9 cellular contexts compared by ENCODE assay signal in genomic region chr14:105032421-105033036, GRCh38. TPM values are rescaled to one million over a fixed set of nuclear protein-coding genes. Genes with fewer than 3 reads are reported as not detected.
DNase-seq lines count a peak whose midpoint lies in the region; ATAC-seq and TF ChIP-seq lines count a peak whose summit lies in the region.
"Not testable (repeated sequence)": the region's sequence is repeated elsewhere in the genome, so short reads cannot be mapped to it uniquely, and the experiment has no call there.
"Had no signal": no experiment of that assay in that cellular context is flagged by ENCODE, and none has a peak within 500 bp of the region (broad histone marks: within the 10 kb centered on the region; RNA-seq: fewer than 3 reads in every experiment).

No MANE protein-coding gene starts in this region.

- H3K4me1 Mint-ChIP-seq in GM23338; activated naive CD8-positive, alpha-beta T cell treated with anti-CD3 and anti-CD28 coated beads, Interleukin-2, amount 10 ng/mL, durations not matched to agents 7 days and 5 days: not testable (repeated sequence)
- H3K4me1 Mint-ChIP-seq in effector memory CD8-positive, alpha-beta T cell (ENCODE audit: low read depth in 2 of 2): peaks cover 10 to 17% of the 10 kb centered on the region in 2 donors

- H3K9ac ChIP-seq in mucosa of rectum (ENCODE audit: low read depth in 1 of 2, low read length in 2 of 2) (peak overlapping the region in 1 of 2 donors; percentile 59), smooth muscle cell (ENCODE audit: low read depth) (peak overlapping the region; percentile 90)

- H3K4me3 Mint-ChIP-seq in GM23338: peak overlapping the region; percentile 76; the same call in 1 of the 3 replicates
- peak overlapping the region; percentile 72 for H3K4me3 Mint-ChIP-seq in activated naive CD8-positive, alpha-beta T cell treated with anti-CD3 and anti-CD28 coated beads, Interleukin-2, amount 10 ng/mL, durations not matched to agents 7 days and 5 days
- peak overlapping the region; percentile 89 to 90 for H3K4me3 Mint-ChIP-seq in effector memory CD8-positive, alpha-beta T cell

- POLR2A ChIA-PET in activated naive CD8-positive, alpha-beta T cell treated with anti-CD3 and anti-CD28 coated beads, Interleukin-2, amount 10 ng/mL, durations not matched to agents 7 days and 5 days (lab: Charles Lee): interaction anchor here (0.6 to 1.6 kb wide), 2 partner anchors 12 to 47 kb away, joined by 4 to 8 read pairs; partner anchors contain the start of genes CDCA4 and CLBA1

- H3K9me3 Mint-ChIP-seq in GM23338; activated naive CD8-positive, alpha-beta T cell treated with anti-CD3 and anti-CD28 coated beads, Interleukin-2, amount 10 ng/mL, durations not matched to agents 7 days and 5 days; effector memory CD8-positive, alpha-beta T cell: not testable (repeated sequence)

- not testable (repeated sequence) for H3K79me2 ChIP-seq in GM23338 (replicated peaks; ENCODE audit: insufficient read depth); smooth muscle cell (ENCODE audit: low read depth)

- H4K20me1 ChIP-seq in GM23338 (replicated peaks; ENCODE audit: insufficient read depth); smooth muscle cell (ENCODE audit: low read depth): not testable (repeated sequence)

- H3K9me2 ChIP-seq in GM23338 (ENCODE audit: insufficient read depth): not testable (repeated sequence)

- not testable (repeated sequence) for H3K27ac Mint-ChIP-seq in GM23338; activated naive CD8-positive, alpha-beta T cell treated with anti-CD3 and anti-CD28 coated beads, Interleukin-2, amount 10 ng/mL, durations not matched to agents 7 days and 5 days
- H3K27ac Mint-ChIP-seq in effector memory CD8-positive, alpha-beta T cell: peak overlapping the region; percentile 94 to 97

- peaks cover 47% of the 10 kb centered on the region for H3K27me3 ChIP-seq in GM23338 (ENCODE audit: insufficient read depth)
- not testable (repeated sequence) for H3K27me3 ChIP-seq in RWPE2 (ENCODE audit: insufficient read depth, poor library complexity, severe bottlenecking); right atrium auricular region; mucosa of rectum (ENCODE audit: control insufficient read depth in 2 of 2, insufficient read depth in 2 of 2, low read length in 2 of 2); smooth muscle cell (ENCODE audit: low read depth)

- not testable (repeated sequence) for H3K9me3 ChIP-seq in RWPE2 (ENCODE audit: severe bottlenecking); right atrium auricular region; mucosa of rectum (ENCODE audit: control insufficient read depth in 2 of 2, low read length in 2 of 2); smooth muscle cell (replicated peaks; ENCODE audit: low read depth)

- not testable (repeated sequence) for H3K36me3 ChIP-seq in GM23338 (ENCODE audit: insufficient read depth); RWPE2 (ENCODE audit: low read depth); right atrium auricular region; mucosa of rectum (ENCODE audit: control insufficient read depth in 2 of 2, insufficient read depth in 2 of 2, low read length in 2 of 2); smooth muscle cell (ENCODE audit: low read depth)

- H3K36me3 Mint-ChIP-seq in GM23338 (ENCODE audit: low read depth); activated naive CD8-positive, alpha-beta T cell treated with anti-CD3 and anti-CD28 coated beads, Interleukin-2, amount 10 ng/mL, durations not matched to agents 7 days and 5 days; effector memory CD8-positive, alpha-beta T cell (ENCODE audit: insufficient read depth): not testable (repeated sequence)

- peak overlapping the region; percentile 82 for H3K4me2 ChIP-seq in GM23338
- peak overlapping the region; percentile 80 for H3K4me2 ChIP-seq in smooth muscle cell

- ATAC-seq in GM23338; activated naive CD8-positive, alpha-beta T cell treated with anti-CD3 and anti-CD28 coated beads, Interleukin-2, amount 10 ng/mL, durations not matched to agents 7 days and 5 days (ENCODE audit: low read depth); effector memory CD8-positive, alpha-beta T cell (replicated peaks): not testable (repeated sequence)
- ATAC-seq in RWPE2 (ENCODE audit: low read depth): peak; percentile 44

- peak; percentile 64 for DNase-seq in A172 (ENCODE audit: low spot score)
- DNase-seq in GM23338 (ENCODE audit: low spot score); RWPE2 (ENCODE audit: low spot score); activated naive CD8-positive, alpha-beta T cell treated with anti-CD3 and anti-CD28 coated beads, Interleukin-2, amount 10 ng/mL, durations not matched to agents 7 days and 5 days; effector memory CD8-positive, alpha-beta T cell; right atrium auricular region (ENCODE audit: low spot score); smooth muscle cell (lab: John Stamatoyannopoulos, UW; ENCODE audit: unreplicated experiment): not testable (repeated sequence)

- H2AFZ ChIP-seq in GM23338 (peak overlapping the region; percentile 40; the same call in 1 of the 2 replicates), smooth muscle cell (ENCODE audit: low read depth) (peak overlapping the region; percentile 13)

- H3F3A ChIP-seq in GM23338 (replicated peaks; ENCODE audit: low read depth); smooth muscle cell (ENCODE audit: low read depth): not testable (repeated sequence)

- H3K4me1 ChIP-seq in GM23338 (ENCODE audit: insufficient read depth) (peaks cover 11% of the 10 kb centered on the region), RWPE2 (ENCODE audit: insufficient read depth, poor library complexity, severe bottlenecking) (peaks cover 30% of the 10 kb centered on the region)
- not testable (repeated sequence) for H3K4me1 ChIP-seq in right atrium auricular region; mucosa of rectum (ENCODE audit: control insufficient read depth in 2 of 2, insufficient read depth in 2 of 2, low read length in 2 of 2); smooth muscle cell (ENCODE audit: low read depth)

- 76% methylated on average over 8 of the region's 8 CpGs for WGBS in smooth muscle cell (ENCODE audit: low lambda C conversion rate)

- H3K27me3 Mint-ChIP-seq in GM23338 (ENCODE audit: insufficient read depth, low read depth, poor library complexity): peaks cover 30% of the 10 kb centered on the region
- H3K27me3 Mint-ChIP-seq in activated naive CD8-positive, alpha-beta T cell treated with anti-CD3 and anti-CD28 coated beads, Interleukin-2, amount 10 ng/mL, durations not matched to agents 7 days and 5 days; effector memory CD8-positive, alpha-beta T cell: not testable (repeated sequence)

- not testable (repeated sequence) for H3K27ac ChIP-seq in GM23338 (ENCODE audit: low read depth); right atrium auricular region
- H3K27ac ChIP-seq in RWPE2 (ENCODE audit: poor library complexity, severe bottlenecking) (peak overlapping the region; percentile 100), mucosa of rectum (ENCODE audit: low read depth in 2 of 2, low read length in 2 of 2) (peak overlapping the region; percentile 67 to 71), smooth muscle cell (ENCODE audit: low read depth) (peak overlapping the region; percentile 95)

- not testable (repeated sequence) for TF ChIP-seq CTCF in GM23338 (conservative IDR thresholded peaks at IDR 0.05; ENCODE audit: low read depth in 2 of 2); RWPE2 (IDR thresholded peaks at IDR 0.05; ENCODE audit: poor library complexity, severe bottlenecking); right atrium auricular region (IDR thresholded peaks at IDR 0.05); smooth muscle cell (IDR thresholded peaks at IDR 0.05; ENCODE audit: borderline replicate concordance, insufficient read depth, poor library complexity, severe bottlenecking)

- H3K4me3 ChIP-seq in GM23338 (peak overlapping the region; percentile 64), RWPE2 (ENCODE audit: severe bottlenecking) (peak overlapping the region; percentile 32), right atrium auricular region (peak overlapping the region; percentile 23 to 47), mucosa of rectum (ENCODE audit: low read length in 2 of 2) (peak overlapping the region; percentile 67 to 75), smooth muscle cell (peak overlapping the region; percentile 41)

RNA-seq across cellular contexts. Expression of gene CDCA4, which starts 11.6 kb away (rescaled TPM):
- 37.2 and 40.4 TPM in 2 replicates for total RNA-seq in A172 (2014; rRNA removed; shearing (Covaris generic))
- total RNA-seq in GM23338 (2014; rRNA removed; shearing (Covaris generic)): 62.4 and 70.7 TPM in 2 replicates
- 32.6 and 37.1 TPM in 2 replicates for polyA plus RNA-seq in GM23338 (2016; fragmentation: Nextera tagmentation; extraction: Ambion mirVana)
- total RNA-seq in activated naive CD8-positive, alpha-beta T cell treated with anti-CD3 and anti-CD28 coated beads, Interleukin-2, amount 10 ng/mL, durations not matched to agents 7 days and 5 days: 10 to 100 TPM; 51.7 to 53.3 TPM
- total RNA-seq in right atrium auricular region: 1 to 10 TPM; 3.3 to 5.1 TPM
- 15.1 and 16.4 TPM in 2 replicates for total RNA-seq in smooth muscle cell
- 19.8 and 23.5 TPM in 2 replicates for polyA plus RNA-seq in smooth muscle cell

RNA-seq across cellular contexts. Expression of gene GPR132, which starts 32.7 kb away (rescaled TPM):
- 0.19 TPM in 1 of 2 replicates, not detected in the other for total RNA-seq in A172 (2014; rRNA removed; shearing (Covaris generic))
- total RNA-seq in GM23338 (2014; rRNA removed; shearing (Covaris generic)): 0.14 TPM in 1 of 2 replicates, not detected in the other
- 0.09 TPM in 1 of 2 replicates, not detected in the other for polyA plus RNA-seq in GM23338 (2016; fragmentation: Nextera tagmentation; extraction: Ambion mirVana)
- 10 to 100 TPM; 43.5 to 46.6 TPM for total RNA-seq in activated naive CD8-positive, alpha-beta T cell treated with anti-CD3 and anti-CD28 coated beads, Interleukin-2, amount 10 ng/mL, durations not matched to agents 7 days and 5 days
- total RNA-seq in right atrium auricular region: 1 to 10 TPM in 1 of 2 donors, under 1 TPM in 1; 0.67 to 1.2 TPM
- total RNA-seq in smooth muscle cell: 0.18 TPM in 1 of 2 replicates, not detected in the other
- polyA plus RNA-seq in smooth muscle cell: 0.62 and 1.6 TPM in 2 replicates
- total RNA-seq: G401 had no signal

RNA-seq across cellular contexts. Expression of gene CLBA1, which starts 46.9 kb away (rescaled TPM):
- total RNA-seq in A172 (2014; rRNA removed; shearing (Covaris generic)): 9.9 and 11.1 TPM in 2 replicates
- total RNA-seq in GM23338 (2014; rRNA removed; shearing (Covaris generic)): 1.8 and 4.9 TPM in 2 replicates
- 1.6 and 1.7 TPM in 2 replicates for polyA plus RNA-seq in GM23338 (2016; fragmentation: Nextera tagmentation; extraction: Ambion mirVana)
- total RNA-seq in activated naive CD8-positive, alpha-beta T cell treated with anti-CD3 and anti-CD28 coated beads, Interleukin-2, amount 10 ng/mL, durations not matched to agents 7 days and 5 days: 1 to 10 TPM; 1.2 TPM
- total RNA-seq in right atrium auricular region: 1 to 10 TPM; 2.0 to 2.2 TPM
- total RNA-seq in smooth muscle cell: 5.0 and 7.4 TPM in 2 replicates
- polyA plus RNA-seq in smooth muscle cell: 8.1 and 8.7 TPM in 2 replicates

RNA-seq across cellular contexts. Expression of gene AHNAK2, which starts 54.4 kb away (rescaled TPM):
- 162 and 191 TPM in 2 replicates for total RNA-seq in A172 (2014; rRNA removed; shearing (Covaris generic))
- total RNA-seq in GM23338 (2014; rRNA removed; shearing (Covaris generic)): 2.6 TPM in 2 replicates
- polyA plus RNA-seq in GM23338 (2016; fragmentation: Nextera tagmentation; extraction: Ambion mirVana): 1.1 and 1.6 TPM in 2 replicates
- total RNA-seq in activated naive CD8-positive, alpha-beta T cell treated with anti-CD3 and anti-CD28 coated beads, Interleukin-2, amount 10 ng/mL, durations not matched to agents 7 days and 5 days: under 1 TPM; 0.06 TPM
- total RNA-seq in right atrium auricular region: 10 to 100 TPM in 1 of 2 donors, 1 to 10 TPM in 1; 5.7 to 11.8 TPM
- 49.7 and 53.8 TPM in 2 replicates for total RNA-seq in smooth muscle cell
- polyA plus RNA-seq in smooth muscle cell: 10.3 and 26.8 TPM in 2 replicates

Comparison
In these comparisons a context has a peak if more than half of its experiments do, and no peak if none do; other contexts are left out.
1. RNA of gene GPR132, which starts 32.7 kb away (total RNA-seq): 43.5 to 46.6 TPM in activated naive CD8-positive, alpha-beta T cell treated with anti-CD3 and anti-CD28 coated beads, Interleukin-2, amount 10 ng/mL, durations not matched to agents 7 days and 5 days; 0.67 to 1.2 TPM in right atrium auricular region, 0.18 TPM in smooth muscle cell, 0.14 TPM in GM23338 and 0.19 TPM in A172; every median in the first group is over 10 times any median in the second.
2. Peak in every context shown above with its lines, with median percentiles within 50 percentile points of each other: H3K4me3 ChIP-seq and H3K4me3 Mint-ChIP-seq.